8 cellular contexts compared by ENCODE assay signal in genomic region chr16:13997933-13998332, GRCh38.
DNase-seq lines count a peak whose midpoint lies in the region; ATAC-seq and TF ChIP-seq lines count a peak whose summit lies in the region.

No MANE protein-coding gene starts in this region.

- H3K27me3 ChIP-seq in aorta (ENCODE audit: control insufficient read depth in 1 of 2, insufficient read depth in 2 of 2, low read length in 1 of 2): no peaks in the 10 kb centered on the region

- DNase-seq in Calu3 (peak; percentile 52), SHP77 treated with DMSO at 0.1 percent for 48 hours (lab: John Stamatoyannopoulos, UW) (peak; percentile 67), aorta (no peak), T1000 (lab: John Stamatoyannopoulos, UW) (no peak), HuH-7 (ENCODE audit: low spot score) (no peak), ureter (ENCODE audit: low spot score) (no peak)

- H3K9me3 Mint-ChIP-seq in Calu3 (ENCODE audit: low read depth, unreplicated experiment): peaks cover 3% of the 10 kb centered on the region

- H3K27ac ChIP-seq in aorta (ENCODE audit: low read depth in 1 of 2, low read length in 2 of 2): no peak overlapping the region

- H3K27ac Mint-ChIP-seq in Calu3 (ENCODE audit: unreplicated experiment): peak overlapping the region; percentile 50

- CTCF ChIA-PET in Calu3 (lab: Charles Lee): interaction anchor here (0.6 to 0.7 kb wide), 2 partner anchors 66 to 206 kb away, joined by 3 read pairs; no protein-coding TSS in a partner anchor

- TF ChIP-seq CTCF in Calu3 (IDR thresholded peaks at IDR 0.05; ENCODE audit: unreplicated experiment): no peak

- BruUV-seq in Calu3 (replicated peaks; lab: Mats Ljungman, UMichigan): no TSS peak

- peaks cover 3 to 5% of the 10 kb centered on the region in 2 donors for H3K4me1 ChIP-seq in aorta (ENCODE audit: control insufficient read depth in 1 of 2, insufficient read depth in 2 of 2, low read length in 2 of 2)

- intact Hi-C loops in Calu3 (cut with micrococcal nuclease; ENCODE audit: unreplicated experiment) (loop anchor here (5.0 kb wide), 1 partner anchor 41 kb away; no protein-coding TSS in a partner anchor), aorta (cut with DNase I) (no loop called here)

- H3K4me3 Mint-ChIP-seq in Calu3 (ENCODE audit: low read depth, unreplicated experiment): peak overlapping the region; percentile 23

- no peaks in the 10 kb centered on the region for H3K27me3 Mint-ChIP-seq in Calu3 (ENCODE audit: unreplicated experiment)

- ATAC-seq in GM19043 (IDR thresholded peaks at IDR 0.05; ENCODE audit: low read depth, unreplicated experiment): peak; percentile 92
- ATAC-seq in HG03159 (IDR thresholded peaks at IDR 0.05; ENCODE audit: unreplicated experiment): peak; percentile 86
- ATAC-seq in aorta (ENCODE audit: low FRiP score): no peak

- H3K36me3 Mint-ChIP-seq in Calu3 (ENCODE audit: insufficient read depth, unreplicated experiment): no peaks in the 10 kb centered on the region

- no peak overlapping the region for H3K4me3 ChIP-seq in aorta (ENCODE audit: low read length in 2 of 2)

- 85 to 86% methylated on average over 5 of the region's 5 CpGs for WGBS in aorta, 2 donors

- H3K9me3 ChIP-seq in aorta (ENCODE audit: control insufficient read depth, low read length): no peaks in the 10 kb centered on the region

- peaks cover 33% of the 10 kb centered on the region for H3K4me1 Mint-ChIP-seq in Calu3 (ENCODE audit: low read depth, unreplicated experiment)

- H3K36me3 ChIP-seq in aorta (ENCODE audit: control insufficient read depth in 1 of 2, insufficient read depth in 2 of 2, low read length in 1 of 2): no peaks in the 10 kb centered on the region

Comparison
In these comparisons a context has a peak if more than half of its experiments do, and no peak if none do; other contexts are left out.
1. DNase-seq: peak in Calu3 (single experiment) and SHP77 treated with DMSO at 0.1 percent for 48 hours (single experiment); none in aorta (0 of 2), T1000 (single experiment), HuH-7 (single experiment) and ureter (single experiment).